In genomic region chr2:25403120-25403760, GRCh38 we compare ENCODE assay signal across 7 cellular contexts.
DNase-seq lines count a peak whose midpoint lies in the region; ATAC-seq lines count a peak whose summit lies in the region.

No MANE protein-coding gene starts in this region.

- ATAC-seq in GM18502 (IDR thresholded peaks at IDR 0.05; ENCODE audit: poor library complexity, unreplicated experiment) (peak; percentile 69), GM21576 (IDR thresholded peaks at IDR 0.05; ENCODE audit: unreplicated experiment) (peak; percentile 63), HG03039 (IDR thresholded peaks at IDR 0.05; ENCODE audit: unreplicated experiment) (peak; percentile 43), HG03520 (IDR thresholded peaks at IDR 0.05; ENCODE audit: unreplicated experiment) (peak; percentile 69), esophagus mucosa (peak; percentile 18)
- ATAC-seq in activated CD4-positive, CD25-positive, alpha-beta regulatory T cell treated with anti-CD3 and anti-CD28 coated beads, Interleukin-2, amount 50 U/mL, for 24 hours, result peak; percentile 86 to 87

- DNase-seq in GM19240 (ENCODE audit: insufficient read length, low spot score), result peak; percentile 47

Comparison
In these comparisons a context has a peak if more than half of its experiments do, and no peak if none do; other contexts are left out.
1. Peak in every context shown above with its lines: DNase-seq and ATAC-seq.
2. ATAC-seq: peak in every context shown above with its lines; median percentile 86 in activated CD4-positive, CD25-positive, alpha-beta regulatory T cell treated with anti-CD3 and anti-CD28 coated beads, Interleukin-2, amount 50 U/mL, for 24 hours; 69 in GM18502; 69 in HG03520; 63 in GM21576; 43 in HG03039; 18 in esophagus mucosa.